1 cellular context compared by ENCODE assay signal in the genomic region with DNA sequence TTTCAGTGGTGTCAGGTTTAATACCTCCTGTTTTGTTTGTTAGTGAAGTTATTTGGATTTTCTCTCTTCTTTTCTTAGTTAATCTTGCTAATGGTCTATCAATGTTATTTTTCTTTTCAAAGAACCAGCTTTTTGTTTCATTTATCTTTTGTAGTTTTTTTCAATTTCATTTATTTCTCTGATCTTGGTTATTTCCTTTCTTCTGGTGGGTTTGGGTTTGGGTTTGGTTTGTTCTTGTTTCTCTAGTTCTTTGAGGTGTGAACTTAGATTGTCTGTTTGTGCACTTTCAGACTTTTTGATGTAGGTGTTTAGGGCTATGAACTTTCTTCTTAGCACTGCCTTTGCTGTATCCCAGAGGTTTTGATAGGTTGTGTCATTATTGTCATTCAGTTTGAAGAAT. TPM values are rescaled to one million over a fixed set of nuclear protein-coding genes. Genes with fewer than 3 reads are reported as not detected.
"Had no signal": no experiment of that assay in that cellular context is flagged by ENCODE, and none has a peak within 500 bp of the region (broad histone marks: within the 10 kb centered on the region; RNA-seq: fewer than 3 reads in every experiment).

No MANE protein-coding gene starts in this region.

RNA-seq across cellular contexts. Expression of gene GBP3, which starts 20.5 kb away (rescaled TPM):
- total RNA-seq: progenitor cell of endocrine pancreas had no signal
